ENCODE assay signal across 10 cellular contexts in genomic region chr1:203557390-203557789, GRCh38.
DNase-seq lines count a peak whose midpoint lies in the region; ATAC-seq and TF ChIP-seq lines count a peak whose summit lies in the region.
"Had no signal": no experiment of that assay in that cellular context is flagged by ENCODE, and none has a peak within 500 bp of the region (broad histone marks: within the 10 kb centered on the region; RNA-seq: fewer than 3 reads in every experiment).

No MANE protein-coding gene starts in this region.

- CTCF ChIA-PET in activated CD4-positive, alpha-beta T cell treated with anti-CD3 and anti-CD28 coated beads, Interleukin-2, amount 10 ng/mL, durations not matched to agents 7 days and 5 days (lab: Charles Lee) = interaction anchor here (0.9 kb wide), 1 partner anchor 53 kb away, joined by 4 read pairs; no protein-coding TSS in a partner anchor

- H3K27me3 ChIP-seq in brain microvascular endothelial cell (replicated peaks) (no peaks in the 10 kb centered on the region), right atrium auricular region (no peaks in the 10 kb centered on the region)

- H3K27ac Mint-ChIP-seq in natural killer cell treated with Interleukin-12 subunit alpha and Interleukin-12 subunit beta and Interleukin-15 and Interleukin-18, amount 100 ng/mL, for 72 hours = peak overlapping the region in 1 of 2 donors; percentile 58
- no peak overlapping the region for H3K27ac Mint-ChIP-seq in activated CD4-positive, alpha-beta T cell treated with anti-CD3 and anti-CD28 coated beads, Interleukin-2, amount 10 ng/mL, durations not matched to agents 7 days and 5 days

- POLR2A ChIA-PET in activated CD4-positive, alpha-beta T cell treated with anti-CD3 and anti-CD28 coated beads, Interleukin-2, amount 10 ng/mL, durations not matched to agents 7 days and 5 days (lab: Charles Lee) = no interaction called here

- peaks cover 3 to 5% of the 10 kb centered on the region in 2 donors for H3K4me1 Mint-ChIP-seq in natural killer cell treated with Interleukin-12 subunit alpha and Interleukin-12 subunit beta and Interleukin-15 and Interleukin-18, amount 100 ng/mL, for 72 hours (ENCODE audit: low read depth in 2 of 2)
- peaks cover 3% of the 10 kb centered on the region for H3K4me1 Mint-ChIP-seq in activated CD4-positive, alpha-beta T cell treated with anti-CD3 and anti-CD28 coated beads, Interleukin-2, amount 10 ng/mL, durations not matched to agents 7 days and 5 days

- H3K27me3 Mint-ChIP-seq in natural killer cell treated with Interleukin-12 subunit alpha and Interleukin-12 subunit beta and Interleukin-15 and Interleukin-18, amount 100 ng/mL, for 72 hours = peaks cover 11 to 34% of the 10 kb centered on the region in 2 donors
- H3K27me3 Mint-ChIP-seq in activated CD4-positive, alpha-beta T cell treated with anti-CD3 and anti-CD28 coated beads, Interleukin-2, amount 10 ng/mL, durations not matched to agents 7 days and 5 days = peaks cover 10% of the 10 kb centered on the region

- TF ChIP-seq CTCF in brain microvascular endothelial cell (IDR thresholded peaks at IDR 0.05; ENCODE audit: low read depth, low read length, missing control alignments) = no peak
- TF ChIP-seq CTCF in right atrium auricular region (IDR thresholded peaks at IDR 0.05) = no peak

- peak overlapping the region; percentile 84 for H3K27ac ChIP-seq in brain microvascular endothelial cell
- peak overlapping the region; percentile 84 to 94 for H3K27ac ChIP-seq in right atrium auricular region

- H3K4me1 ChIP-seq in right atrium auricular region = peaks cover 0 to 62% of the 10 kb centered on the region in 2 donors

- H3K9me3 ChIP-seq in right atrium auricular region = no peaks in the 10 kb centered on the region

- H3K36me3 ChIP-seq in brain microvascular endothelial cell (replicated peaks) (no peaks in the 10 kb centered on the region), right atrium auricular region (no peaks in the 10 kb centered on the region)

- in situ Hi-C loops in G401 (cut with HindIII; ENCODE audit: low sequenced_read_pairs) = no loop called here
- in situ Hi-C loops in brain microvascular endothelial cell (cut with HindIII; ENCODE audit: low pct_ligation_motif_present, low sequenced_read_pairs) = no loop called here

- H3K4me3 ChIP-seq in brain microvascular endothelial cell (ENCODE audit: low read depth, low read length) = no peak overlapping the region
- no peak overlapping the region for H3K4me3 ChIP-seq in right atrium auricular region
- H3K4me3 ChIP-seq in skeletal muscle cell (ENCODE audit: low read depth, low read length) = no peak overlapping the region

- no peaks in the 10 kb centered on the region for H3K36me3 Mint-ChIP-seq in natural killer cell treated with Interleukin-12 subunit alpha and Interleukin-12 subunit beta and Interleukin-15 and Interleukin-18, amount 100 ng/mL, for 72 hours
- H3K36me3 Mint-ChIP-seq in activated CD4-positive, alpha-beta T cell treated with anti-CD3 and anti-CD28 coated beads, Interleukin-2, amount 10 ng/mL, durations not matched to agents 7 days and 5 days (ENCODE audit: low read depth) = no peaks in the 10 kb centered on the region

- H3K4me3 Mint-ChIP-seq in natural killer cell treated with Interleukin-12 subunit alpha and Interleukin-12 subunit beta and Interleukin-15 and Interleukin-18, amount 100 ng/mL, for 72 hours = no peak overlapping the region
- no peak overlapping the region for H3K4me3 Mint-ChIP-seq in activated CD4-positive, alpha-beta T cell treated with anti-CD3 and anti-CD28 coated beads, Interleukin-2, amount 10 ng/mL, durations not matched to agents 7 days and 5 days

- no peak for ATAC-seq in natural killer cell treated with Interleukin-12 subunit alpha and Interleukin-12 subunit beta and Interleukin-15 and Interleukin-18, amount 100 ng/mL, for 72 hours
- no peak for ATAC-seq in GM19395 (IDR thresholded peaks at IDR 0.05; ENCODE audit: unreplicated experiment)
- no peak for ATAC-seq in GM21528 (IDR thresholded peaks at IDR 0.05; ENCODE audit: low FRiP score, unreplicated experiment)

- no peaks in the 10 kb centered on the region for H3K9me3 Mint-ChIP-seq in natural killer cell treated with Interleukin-12 subunit alpha and Interleukin-12 subunit beta and Interleukin-15 and Interleukin-18, amount 100 ng/mL, for 72 hours
- H3K9me3 Mint-ChIP-seq in activated CD4-positive, alpha-beta T cell treated with anti-CD3 and anti-CD28 coated beads, Interleukin-2, amount 10 ng/mL, durations not matched to agents 7 days and 5 days = no peaks in the 10 kb centered on the region

- peak; percentile 12 for DNase-seq in G401 (ENCODE audit: low spot score)
- DNase-seq in brain microvascular endothelial cell = peak; percentile 53
- peak; percentile 76 for DNase-seq in right atrium auricular region (ENCODE audit: low spot score)
- peak; percentile 62 for DNase-seq in skeletal muscle cell (ENCODE audit: low read depth)
- DNase-seq in natural killer cell treated with Interleukin-12 subunit alpha and Interleukin-12 subunit beta and Interleukin-15 and Interleukin-18, amount 100 ng/mL, for 72 hours (ENCODE audit: low spot score) = no peak
- DNase-seq in activated CD4-positive, alpha-beta T cell treated with anti-CD3 and anti-CD28 coated beads, Interleukin-2, amount 10 ng/mL, durations not matched to agents 7 days and 5 days = no peak
- DNase-seq: COR-L47, RPMI8226 had no signal

Comparison
In these comparisons a context has a peak if more than half of its experiments do, and no peak if none do; other contexts are left out.
1. DNase-seq: peak in G401 (single experiment), brain microvascular endothelial cell (single experiment), right atrium auricular region (single experiment) and skeletal muscle cell (single experiment); none in natural killer cell treated with Interleukin-12 subunit alpha and Interleukin-12 subunit beta and Interleukin-15 and Interleukin-18, amount 100 ng/mL, for 72 hours (single experiment) and activated CD4-positive, alpha-beta T cell treated with anti-CD3 and anti-CD28 coated beads, Interleukin-2, amount 10 ng/mL, durations not matched to agents 7 days and 5 days (single experiment).